ENCODE assay signal across 29 cellular contexts in genomic region chr2:65625982-65626381, GRCh38.
"Had no signal": no experiment of that assay in that cellular context is flagged by ENCODE, and none has a peak within 500 bp of the region (broad histone marks: within the 10 kb centered on the region; RNA-seq: fewer than 3 reads in every experiment).

No MANE protein-coding gene starts in this region.

- H3K4me2 ChIP-seq: neural progenitor cell, smooth muscle cell had no signal

- H3K4me3 ChIP-seq: neural progenitor cell, ovary, psoas muscle, right lobe of liver, sigmoid colon, smooth muscle cell, spleen, suprapubic skin, testis, tibial artery, transverse colon, upper lobe of left lung, vagina had no signal

- H3K27me3 ChIP-seq: neural progenitor cell, ovary, right lobe of liver, sigmoid colon, testis, tibial artery, transverse colon, upper lobe of left lung, vagina had no signal

- H3K36me3 ChIP-seq: neural progenitor cell, ovary, right lobe of liver, sigmoid colon, spleen, suprapubic skin, transverse colon, upper lobe of left lung, vagina had no signal

- H2AFZ ChIP-seq: neural progenitor cell, parathyroid adenoma had no signal

- ATAC-seq: natural killer cell; psoas muscle; right cardiac atrium; right lobe of liver; stimulated activated memory B cell treated with anti-CD40 and anti-IgM and Interleukin-4, amounts not matched to agents 10 μg/mL and 1 μg/mL and 100 μg/mL, for 72 hours; stimulated activated naive CD8-positive, alpha-beta T cell treated with anti-CD3 and anti-CD28 coated beads, Interleukin-15, amount 100 ng/mL, for 72 hours; stimulated activated naive CD8-positive, alpha-beta T cell treated with anti-CD3 and anti-CD28 coated beads, Interleukin-15, Interleukin-2, amounts not matched to agents 100 U/mL and 50 U/mL, for 24 hours had no signal

- H3K9me3 ChIP-seq: ovary, psoas muscle, right lobe of liver, sigmoid colon, spleen, suprapubic skin, testis, tibial artery, transverse colon, vagina had no signal

- H3K4me1 ChIP-seq: neural progenitor cell, parathyroid adenoma, psoas muscle, right lobe of liver, spleen, suprapubic skin, testis, tibial artery, transverse colon, upper lobe of left lung, vagina had no signal

- FAIRE-seq: urothelium cell line had no signal

- DNase-seq: natural killer cell; occipital lobe; ovary; posterior cingulate gyrus; psoas muscle; right cardiac atrium; right lobe of liver; sigmoid colon; spleen; stimulated activated CD4-positive, alpha-beta T cell treated with anti-CD3 and anti-CD28 coated beads, Interleukin-12 subunit alpha, Interleukin-12 subunit beta, amount 100 ng/mL, for 4 hours; stimulated activated CD4-positive, alpha-beta T cell treated with anti-CD3 and anti-CD28 coated beads, Interleukin-1b, Interleukin-23, amount 100 ng/mL, for 48 hours; stimulated activated CD4-positive, alpha-beta T cell treated with anti-CD3 and anti-CD28 coated beads, Interleukin-4, amount 100 ng/mL, for 1 hour; stimulated activated CD4-positive, alpha-beta T cell treated with anti-CD3 and anti-CD28 coated beads, Interleukin-4, amount 100 ng/mL, for 4 hours; stimulated activated CD8-positive, alpha-beta memory T cell treated with anti-CD3 and anti-CD28 coated beads, Interleukin-4, amount 100 ng/mL, for 48 hours; stimulated activated naive CD4-positive, alpha-beta T cell; stimulated activated naive CD8-positive, alpha-beta T cell treated with anti-CD3 and anti-CD28 coated beads, Interleukin-15, amount 100 ng/mL, for 72 hours; stimulated activated naive CD8-positive, alpha-beta T cell treated with anti-CD3 and anti-CD28 coated beads, Interleukin-15, Interleukin-2, amounts not matched to agents 100 U/mL and 50 U/mL, for 24 hours; substantia nigra; testis; tibial artery; transverse colon; upper lobe of left lung had no signal

- H3K9ac ChIP-seq: neural progenitor cell, parathyroid adenoma had no signal

- H3K27ac ChIP-seq: neural progenitor cell, ovary, parathyroid adenoma, psoas muscle, right lobe of liver, spleen, suprapubic skin, testis, tibial artery, transverse colon, upper lobe of left lung, vagina had no signal

- H3K79me2 ChIP-seq: parathyroid adenoma had no signal
